In genomic region chr2:127078691-127079270, GRCh38 we compare ENCODE assay signal across 13 cellular contexts. TPM values are rescaled to one million over a fixed set of nuclear protein-coding genes. Genes with fewer than 3 reads are reported as not detected.
DNase-seq lines count a peak whose midpoint lies in the region; ATAC-seq and TF ChIP-seq lines count a peak whose summit lies in the region.
"Had no signal": no experiment of that assay in that cellular context is flagged by ENCODE, and none has a peak within 500 bp of the region (broad histone marks: within the 10 kb centered on the region; RNA-seq: fewer than 3 reads in every experiment).

No MANE protein-coding gene starts in this region.

- BruUV-seq in Caco-2 (replicated peaks; lab: Mats Ljungman, UMichigan): no TSS peak

- peaks cover 49% of the 10 kb centered on the region for H3K4me1 ChIP-seq in Caco-2
- H3K4me1 ChIP-seq in SJCRH30: peaks cover 12% of the 10 kb centered on the region
- peaks cover 45% of the 10 kb centered on the region for H3K4me1 ChIP-seq in lower lobe of right lung
- H3K4me1 ChIP-seq: foreskin keratinocyte had no signal

- DNase-seq in Caco-2 (no peak), T-helper 17 cell (no peak), progenitor cell of endocrine pancreas (ENCODE audit: low spot score, unreplicated experiment) (no peak), left lobe of liver (ENCODE audit: low spot score) (no peak), SJCRH30 (no peak), lower lobe of right lung (no peak)
- DNase-seq in central memory CD8-positive, alpha-beta T cell (ENCODE audit: low spot score in 2 of 2): no peak
- DNase-seq: activated gamma-delta T cell; dermis blood vessel endothelial cell; foreskin keratinocyte; left lung; NCI-H510A treated with DMSO at 0.1 percent for 48 hours; stimulated activated naive CD4-positive, alpha-beta T cell treated with Interleukin-2 at 50 U/mL for 16 hours had no signal

- TF ChIP-seq CTCF in Caco-2 (IDR thresholded peaks at IDR 0.05; ENCODE audit: insufficient read depth in 1 of 2, low read depth in 1 of 2, low read length in 1 of 2, severe bottlenecking in 1 of 2, unreplicated experiment in 1 of 2): no peak
- no peak for TF ChIP-seq CTCF in progenitor cell of endocrine pancreas (IDR thresholded peaks at IDR 0.05; ENCODE audit: unreplicated experiment)
- no peak for TF ChIP-seq CTCF in lower lobe of right lung (IDR thresholded peaks at IDR 0.05)

- H3K9me3 ChIP-seq in Caco-2 (no peaks in the 10 kb centered on the region), T-helper 17 cell (ENCODE audit: control insufficient read depth, low read length, poor library complexity, severe bottlenecking) (no peaks in the 10 kb centered on the region), SJCRH30 (replicated peaks) (no peaks in the 10 kb centered on the region), lower lobe of right lung (no peaks in the 10 kb centered on the region)
- H3K9me3 ChIP-seq: left lung had no signal

- H3K36me3 ChIP-seq in Caco-2 (ENCODE audit: control insufficient read depth, insufficient read depth, low read length) (peaks cover 7% of the 10 kb centered on the region), SJCRH30 (no peaks in the 10 kb centered on the region), lower lobe of right lung (no peaks in the 10 kb centered on the region)
- H3K36me3 ChIP-seq: left lung had no signal

- intact Hi-C loops in Caco-2 (cut with micrococcal nuclease; ENCODE audit: unreplicated experiment): no loop called here
- intact Hi-C loops in lower lobe of right lung (cut with DNase I): no loop called here

- H3K4me3 Mint-ChIP-seq in Caco-2 (ENCODE audit: unreplicated experiment) (no peak overlapping the region), T-helper 17 cell (peak overlapping the region; percentile 93), progenitor cell of endocrine pancreas (ENCODE audit: low read depth) (no peak overlapping the region)
- H3K4me3 Mint-ChIP-seq in central memory CD8-positive, alpha-beta T cell: peak overlapping the region; percentile 91

- CTCF ChIA-PET in Caco-2 (lab: Charles Lee): interaction anchor here (0.5 kb wide), 1 partner anchor 27 kb away, joined by 3 read pairs; no protein-coding TSS in a partner anchor

- POLR2A ChIA-PET in Caco-2 (lab: Charles Lee): no interaction called here

- H3K27me3 ChIP-seq in Caco-2 (replicated peaks; ENCODE audit: control insufficient read depth, insufficient read depth, low read length): no peaks in the 10 kb centered on the region
- H3K27me3 ChIP-seq in SJCRH30: no peaks in the 10 kb centered on the region
- no peaks in the 10 kb centered on the region for H3K27me3 ChIP-seq in lower lobe of right lung (ENCODE audit: low read depth)
- H3K27me3 ChIP-seq: foreskin keratinocyte, left lung had no signal

- H3K27ac Mint-ChIP-seq in Caco-2 (ENCODE audit: unreplicated experiment): peak overlapping the region; percentile 61
- H3K27ac Mint-ChIP-seq in T-helper 17 cell: peak overlapping the region; percentile 94
- H3K27ac Mint-ChIP-seq in central memory CD8-positive, alpha-beta T cell (ENCODE audit: low read depth): peak overlapping the region; percentile 98
- peak overlapping the region; percentile 79 for H3K27ac Mint-ChIP-seq in progenitor cell of endocrine pancreas

- no peak overlapping the region for H3K27ac ChIP-seq in SJCRH30
- no peak overlapping the region for H3K27ac ChIP-seq in lower lobe of right lung
- H3K27ac ChIP-seq: foreskin keratinocyte, left lung had no signal

- H3K9me3 Mint-ChIP-seq in Caco-2 (ENCODE audit: unreplicated experiment) (no peaks in the 10 kb centered on the region), progenitor cell of endocrine pancreas (ENCODE audit: low read depth) (no peaks in the 10 kb centered on the region)
- no peaks in the 10 kb centered on the region for H3K9me3 Mint-ChIP-seq in central memory CD8-positive, alpha-beta T cell

- H3K4me1 Mint-ChIP-seq in Caco-2 (ENCODE audit: low read depth, unreplicated experiment): peaks cover 19% of the 10 kb centered on the region
- peaks cover 56% of the 10 kb centered on the region for H3K4me1 Mint-ChIP-seq in T-helper 17 cell
- peaks cover 85% of the 10 kb centered on the region for H3K4me1 Mint-ChIP-seq in central memory CD8-positive, alpha-beta T cell
- peaks cover 19% of the 10 kb centered on the region for H3K4me1 Mint-ChIP-seq in progenitor cell of endocrine pancreas (ENCODE audit: low read depth)

- no peak for ATAC-seq in T-helper 17 cell
- no peak for ATAC-seq in central memory CD8-positive, alpha-beta T cell (replicated peaks; ENCODE audit: extremely low read depth, poor library complexity, severe bottlenecking)
- no peak for ATAC-seq in left lobe of liver
- ATAC-seq in lower lobe of right lung: no peak
- ATAC-seq: foreskin keratinocyte, left lung had no signal

- no peaks in the 10 kb centered on the region for H3K27me3 Mint-ChIP-seq in Caco-2 (ENCODE audit: insufficient read depth, unreplicated experiment)
- no peaks in the 10 kb centered on the region for H3K27me3 Mint-ChIP-seq in T-helper 17 cell
- H3K27me3 Mint-ChIP-seq in central memory CD8-positive, alpha-beta T cell: no peaks in the 10 kb centered on the region
- H3K27me3 Mint-ChIP-seq in progenitor cell of endocrine pancreas: no peaks in the 10 kb centered on the region

- H3K4me3 ChIP-seq in Caco-2 (ENCODE audit: low read depth, low read length) (no peak overlapping the region), SJCRH30 (no peak overlapping the region), lower lobe of right lung (no peak overlapping the region)
- H3K4me3 ChIP-seq: left lung had no signal

- H3K36me3 Mint-ChIP-seq in Caco-2 (ENCODE audit: insufficient read depth, unreplicated experiment): peaks cover 31% of the 10 kb centered on the region
- H3K36me3 Mint-ChIP-seq in T-helper 17 cell (ENCODE audit: low read depth): peaks cover 3% of the 10 kb centered on the region
- peaks cover 25% of the 10 kb centered on the region for H3K36me3 Mint-ChIP-seq in central memory CD8-positive, alpha-beta T cell (ENCODE audit: insufficient read depth)
- H3K36me3 Mint-ChIP-seq in progenitor cell of endocrine pancreas (ENCODE audit: insufficient read depth): no peaks in the 10 kb centered on the region

RNA-seq across cellular contexts. Expression of gene BIN1, which starts 28.2 kb away (rescaled TPM):
- total RNA-seq in Caco-2 (2022) (198 and 205 TPM in 2 replicates), T-helper 17 cell (100 to 1,000 TPM; 132 to 133 TPM), progenitor cell of endocrine pancreas (65.5 and 66.0 TPM in 2 replicates), left lobe of liver (28.6 TPM), lower lobe of right lung (33.9 TPM)
- total RNA-seq in SJCRH30 (2014; rRNA removed; shearing (Covaris generic)): 87.6 and 90.4 TPM in 2 replicates

Comparison
In these comparisons a context has a peak if more than half of its experiments do, and no peak if none do; other contexts are left out.
1. H3K4me3 Mint-ChIP-seq: peak in T-helper 17 cell (single experiment) and central memory CD8-positive, alpha-beta T cell (single experiment); none in Caco-2 (single experiment) and progenitor cell of endocrine pancreas (single experiment).
2. Peak in every context shown above with its lines, with median percentiles within 50 percentile points of each other: H3K27ac Mint-ChIP-seq.